ENCODE assay signal across 20 cellular contexts in the genomic region with DNA sequence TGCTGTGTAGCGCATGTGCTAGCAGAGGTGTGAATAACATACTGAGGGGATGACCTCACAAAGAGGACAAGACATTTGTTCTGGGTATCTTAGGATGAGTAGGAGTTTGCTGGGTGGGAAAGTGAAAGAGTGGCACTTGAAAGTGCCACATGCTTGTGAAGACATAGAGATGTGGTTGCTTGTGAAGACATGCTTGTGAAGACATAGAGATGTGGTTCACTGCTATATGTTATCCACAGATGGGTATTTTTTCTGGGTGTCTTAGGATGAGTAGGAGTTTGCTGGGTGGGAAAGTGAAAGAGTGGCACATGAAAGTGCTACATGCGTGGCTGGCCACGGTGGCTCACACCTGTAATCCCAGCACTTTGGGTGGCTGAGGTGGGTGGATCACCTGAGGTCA.
DNase-seq lines count a peak whose midpoint lies in the region; ATAC-seq and TF ChIP-seq lines count a peak whose summit lies in the region.
"Had no signal": no experiment of that assay in that cellular context is flagged by ENCODE, and none has a peak within 500 bp of the region (broad histone marks: within the 10 kb centered on the region; RNA-seq: fewer than 3 reads in every experiment).

No MANE protein-coding gene starts in this region.

- no peak overlapping the region for H2AFZ ChIP-seq in SK-N-SH (ENCODE audit: low read depth)
- H2AFZ ChIP-seq: GM23248 had no signal

- no peak overlapping the region for H3K9ac ChIP-seq in SK-N-SH
- H3K9ac ChIP-seq: BLaER1, GM23248 had no signal

- intact Hi-C loops in ovary (cut with DNase I), result no loop called here

- peak overlapping the region; percentile 45 for H3K4me3 Mint-ChIP-seq in glutamatergic neuron (ENCODE audit: unreplicated experiment)
- H3K4me3 Mint-ChIP-seq: B cell; CD4-positive, CD25-positive, alpha-beta regulatory T cell; CD8-positive, alpha-beta T cell had no signal

- H3F3A ChIP-seq in SK-N-SH (replicated peaks; ENCODE audit: insufficient read depth), result no peaks in the 10 kb centered on the region

- no peaks in the 10 kb centered on the region for H3K36me3 ChIP-seq in SK-N-SH (replicated peaks in 1 of 2; ENCODE audit: control insufficient read depth in 1 of 2, insufficient read depth in 2 of 2, low read length in 1 of 2)
- H3K36me3 ChIP-seq in ovary, result no peaks in the 10 kb centered on the region
- H3K36me3 ChIP-seq: BLaER1 had no signal

- H3K9me3 Mint-ChIP-seq in activated naive CD4-positive, alpha-beta T cell treated with anti-CD3 and anti-CD28 coated beads, Interleukin-2, amount 50 U/mL, for 72 hours, result peaks cover 0 to 2% of the 10 kb centered on the region in 2 donors
- peaks cover 3% of the 10 kb centered on the region for H3K9me3 Mint-ChIP-seq in glutamatergic neuron (ENCODE audit: unreplicated experiment)
- H3K9me3 Mint-ChIP-seq: CD4-positive, CD25-positive, alpha-beta regulatory T cell; CD8-positive, alpha-beta T cell had no signal

- H3K27ac ChIP-seq in SK-N-SH (ENCODE audit: low read depth in 2 of 2, low read length in 1 of 2), result no peak overlapping the region
- H3K27ac ChIP-seq in ovary, result no peak overlapping the region
- H3K27ac ChIP-seq: 22Rv1, BLaER1, C4-2B, GM23248 had no signal

- no peaks in the 10 kb centered on the region for H3K9me3 ChIP-seq in SK-N-SH
- H3K9me3 ChIP-seq in ovary, result no peaks in the 10 kb centered on the region
- H3K9me3 ChIP-seq: BLaER1, Caco-2 had no signal

- TF ChIP-seq RAD21 in SK-N-SH (IDR thresholded peaks at IDR 0.05; ENCODE audit: low read length), result no peak

- peaks cover 26% of the 10 kb centered on the region for H3K4me1 Mint-ChIP-seq in glutamatergic neuron (ENCODE audit: low read depth, unreplicated experiment)
- H3K4me1 Mint-ChIP-seq: B cell; CD4-positive, CD25-positive, alpha-beta regulatory T cell had no signal

- TF ChIP-seq EP300 in SK-N-SH (IDR thresholded peaks at IDR 0.05; ENCODE audit: borderline replicate concordance in 1 of 2, low read depth in 1 of 2, low read length in 1 of 2), result no peak
- TF ChIP-seq EP300 in ovary (IDR thresholded peaks at IDR 0.05), result no peak

- TF ChIP-seq POLR2A in ovary (IDR thresholded peaks at IDR 0.05), result no peak

- peaks cover 0 to 4% of the 10 kb centered on the region in 2 experiments; a peak in 2 of 4 replicates for H3K4me1 ChIP-seq in SK-N-SH (ENCODE audit: control insufficient read depth in 1 of 2, insufficient read depth in 2 of 2, low read depth in 1 of 2, low read length in 1 of 2)
- peaks cover 10% of the 10 kb centered on the region for H3K4me1 ChIP-seq in ovary (ENCODE audit: insufficient read depth)
- H3K4me1 ChIP-seq: BLaER1, Caco-2 had no signal

- no peaks in the 10 kb centered on the region for H3K9me2 ChIP-seq in SK-N-SH

- DNase-seq in SK-N-SH (no peak), glutamatergic neuron (no peak), ovary (no peak)
- no peak for DNase-seq in activated naive CD4-positive, alpha-beta T cell treated with anti-CD3 and anti-CD28 coated beads, Interleukin-2, amount 50 U/mL, for 72 hours (ENCODE audit: low spot score in 2 of 2)
- no peak for DNase-seq in activated naive CD4-positive, alpha-beta T cell (lab: John Stamatoyannopoulos, UW)
- DNase-seq: Caco-2; CD4-positive, CD25-positive, alpha-beta regulatory T cell; CD8-positive, alpha-beta T cell; DMS153; EL; GDM1; H7; HCEC 1CT had no signal

- 71% methylated on average over 1 of the region's 3 CpGs for WGBS in SK-N-SH (ENCODE audit: low lambda C conversion rate)
- WGBS in ovary, 3 donors, result 94 to 98% (median 95%) methylated on average over 3 of the region's 3 CpGs

- ATAC-seq in SK-N-SH treated with all-trans-retinoic acid at 6 μM for 48 hours, result no peak
- ATAC-seq in activated naive CD4-positive, alpha-beta T cell treated with anti-CD3 and anti-CD28 coated beads, Interleukin-2, amount 50 U/mL, for 72 hours, result peak; percentile 34 to 43
- ATAC-seq: CD8-positive, alpha-beta T cell; GM12878 had no signal

- H3K4me2 ChIP-seq in SK-N-SH, result no peak overlapping the region
- H3K4me2 ChIP-seq: BLaER1 had no signal

- CTCF ChIA-PET in SK-N-SH (lab: Yijun Ruan, JAX), result interaction anchor here (1.8 kb wide), 1 partner anchor 353 kb away, joined by 4 read pairs; no protein-coding TSS in a partner anchor

- no peaks in the 10 kb centered on the region for H3K27me3 ChIP-seq in SK-N-SH (ENCODE audit: insufficient read depth)
- no peaks in the 10 kb centered on the region for H3K27me3 ChIP-seq in ovary
- H3K27me3 ChIP-seq: BLaER1 had no signal

- no peaks in the 10 kb centered on the region for H3K79me2 ChIP-seq in SK-N-SH (ENCODE audit: insufficient read depth)

- no peak for TF ChIP-seq CTCF in SK-N-SH (IDR thresholded peaks at IDR 0.05)
- no peak for TF ChIP-seq CTCF in glutamatergic neuron (IDR thresholded peaks at IDR 0.05; ENCODE audit: partially characterized antibody, unreplicated experiment)
- no peak for TF ChIP-seq CTCF in ovary (IDR thresholded peaks at IDR 0.05)

- no peaks in the 10 kb centered on the region for H3K36me3 Mint-ChIP-seq in activated naive CD4-positive, alpha-beta T cell treated with anti-CD3 and anti-CD28 coated beads, Interleukin-2, amount 50 U/mL, for 72 hours
- peaks cover 5% of the 10 kb centered on the region for H3K36me3 Mint-ChIP-seq in glutamatergic neuron (ENCODE audit: unreplicated experiment)
- H3K36me3 Mint-ChIP-seq: CD4-positive, CD25-positive, alpha-beta regulatory T cell; CD8-positive, alpha-beta T cell had no signal

- peaks cover 4% of the 10 kb centered on the region for H3K27me3 Mint-ChIP-seq in glutamatergic neuron (ENCODE audit: unreplicated experiment)

- H3K4me3 ChIP-seq in SK-N-SH (ENCODE audit: low read depth in 2 of 2, low read length in 1 of 2) (no peak overlapping the region), ovary (no peak overlapping the region)
- H3K4me3 ChIP-seq: BLaER1, GM12878, GM23248 had no signal

- POLR2A ChIA-PET in SK-N-SH (lab: Yijun Ruan, JAX), result no interaction called here

- no peak overlapping the region for H3K27ac Mint-ChIP-seq in activated naive CD4-positive, alpha-beta T cell treated with anti-CD3 and anti-CD28 coated beads, Interleukin-2, amount 50 U/mL, for 72 hours
- peak overlapping the region; percentile 30 for H3K27ac Mint-ChIP-seq in glutamatergic neuron (ENCODE audit: unreplicated experiment)
- H3K27ac Mint-ChIP-seq: B cell; CD4-positive, CD25-positive, alpha-beta regulatory T cell; CD8-positive, alpha-beta T cell had no signal

- H4K20me1 ChIP-seq in SK-N-SH (ENCODE audit: insufficient read depth), result no peaks in the 10 kb centered on the region
- H4K20me1 ChIP-seq: BLaER1 had no signal

TF ChIP-seq in SK-N-SH treated with all-trans-retinoic acid at 6 μM for 48 hours, 23 proteins besides CTCF, POLR2A, EP300 and RAD21:
- TF ChIP-seq ZFP30 (CRISPR knock-in tag; IDR thresholded peaks at IDR 0.05) (no peak), TCF4 (CRISPR knock-in tag; IDR thresholded peaks at IDR 0.05; ENCODE audit: borderline replicate concordance) (no peak), ZFP3 (CRISPR knock-in tag; IDR thresholded peaks at IDR 0.05) (peak; percentile 90)

TF ChIP-seq in SK-N-SH, 30 proteins besides CTCF, POLR2A, EP300 and RAD21:
- TF ChIP-seq MEF2A (IDR thresholded peaks at IDR 0.05; ENCODE audit: borderline replicate concordance, low read depth) (no peak), EZH2phosphoT487 (IDR thresholded peaks at IDR 0.05; ENCODE audit: borderline replicate concordance, low read depth) (no peak), RFX5 (IDR thresholded peaks at IDR 0.05; ENCODE audit: low read length) (no peak), CHD2 (IDR thresholded peaks at IDR 0.05; ENCODE audit: low read length, partially characterized antibody) (no peak), RXRA (IDR thresholded peaks at IDR 0.05; ENCODE audit: borderline replicate concordance, low read depth) (no peak), GABPA (IDR thresholded peaks at IDR 0.05; ENCODE audit: low read depth) (no peak), POLR2AphosphoS5 (IDR thresholded peaks at IDR 0.05; ENCODE audit: low read depth, low read length) (no peak), IRF3 (IDR thresholded peaks at IDR 0.05; ENCODE audit: low read depth, low read length) (no peak), ELF1 (IDR thresholded peaks at IDR 0.05) (no peak), NRF1 (IDR thresholded peaks at IDR 0.05; ENCODE audit: low read depth, low read length) (no peak), RCOR1 (IDR thresholded peaks at IDR 0.05; ENCODE audit: low read length) (no peak)
